21 cellular contexts compared by ENCODE assay signal in genomic region chr15:45184562-45185041, GRCh38. TPM values are rescaled to one million over a fixed set of nuclear protein-coding genes. Genes with fewer than 3 reads are reported as not detected.
DNase-seq lines count a peak whose midpoint lies in the region; ATAC-seq and TF ChIP-seq lines count a peak whose summit lies in the region.
"Had no signal": no experiment of that assay in that cellular context is flagged by ENCODE, and none has a peak within 500 bp of the region (broad histone marks: within the 10 kb centered on the region; RNA-seq: fewer than 3 reads in every experiment).

No MANE protein-coding gene starts in this region.

- H3K14ac ChIP-seq in mesenchymal stem cell (ENCODE audit: low read length in 2 of 2), result no peak overlapping the region

- H3K23ac ChIP-seq in mesenchymal stem cell (ENCODE audit: low read length in 2 of 2), result no peak overlapping the region

- no peak overlapping the region for H2BK12ac ChIP-seq in mesenchymal stem cell (ENCODE audit: low read length in 2 of 2)

- CTCF ChIA-PET in activated CD8-positive, alpha-beta T cell treated with anti-CD3 and anti-CD28 coated beads for 36 hours (lab: Charles Lee), result interaction anchor here (1.0 to 13.1 kb wide), 5 partner anchors 14 to 67 kb away, joined by 3 to 131 read pairs (median 5); no protein-coding TSS in a partner anchor
- CTCF ChIA-PET in activated CD8-positive, alpha-beta T cell treated with anti-CD3 and anti-CD28 coated beads, Interleukin-2, amount 10 ng/mL, durations not matched to agents 7 days and 5 days (lab: Charles Lee), result interaction anchor here (1.4 to 5.5 kb wide), 4 partner anchors 14 to 58 kb away, joined by 5 to 30 read pairs (median 6); no protein-coding TSS in a partner anchor

- no peak overlapping the region for H3K4me3 ChIP-seq in mesenchymal stem cell (ENCODE audit: insufficient read depth in 1 of 2, low read depth in 1 of 2, low read length in 2 of 2)
- H3K4me3 ChIP-seq: esophagus squamous epithelium, SJSA1, uterus had no signal

- H3K4ac ChIP-seq in mesenchymal stem cell (ENCODE audit: low read depth in 1 of 2, low read length in 2 of 2), result no peak overlapping the region

- H3K27ac ChIP-seq in mesenchymal stem cell (ENCODE audit: low read length, poor library complexity, severe bottlenecking), result no peak overlapping the region
- H3K27ac ChIP-seq: SJSA1 had no signal

- peaks cover 21% of the 10 kb centered on the region for H3K79me1 ChIP-seq in mesenchymal stem cell (replicated peaks; ENCODE audit: low read length, poor library complexity, severe bottlenecking)

- TF ChIP-seq CTCF in activated CD8-positive, alpha-beta T cell treated with anti-CD3 and anti-CD28 coated beads for 36 hours (IDR thresholded peaks at IDR 0.05), result no peak

- POLR2A ChIA-PET in activated CD8-positive, alpha-beta T cell treated with anti-CD3 and anti-CD28 coated beads for 36 hours (lab: Charles Lee), result interaction anchor here (4.1 to 7.6 kb wide), 2 partner anchors 15 to 19 kb away, joined by 50 to 85 read pairs; no protein-coding TSS in a partner anchor
- POLR2A ChIA-PET in activated CD8-positive, alpha-beta T cell treated with anti-CD3 and anti-CD28 coated beads, Interleukin-2, amount 10 ng/mL, durations not matched to agents 7 days and 5 days (lab: Charles Lee), result interaction anchor here (5.0 kb wide), 1 partner anchor 15 kb away, joined by 33 read pairs; no protein-coding TSS in a partner anchor

- no peak overlapping the region for H3K4me2 ChIP-seq in mesenchymal stem cell (ENCODE audit: low read length, poor library complexity, severe bottlenecking)

- H3K36me3 ChIP-seq in mesenchymal stem cell (ENCODE audit: control insufficient read depth in 1 of 2, insufficient read depth in 2 of 2, low read depth in 1 of 2, low read length in 2 of 2), result peaks cover 0 to 3% of the 10 kb centered on the region in 2 experiments
- H3K36me3 ChIP-seq: esophagus squamous epithelium, SJSA1, uterus had no signal

- ATAC-seq in activated CD8-positive, alpha-beta T cell treated with anti-CD3 and anti-CD28 coated beads for 36 hours, result no peak
- ATAC-seq in activated CD8-positive, alpha-beta T cell treated with anti-CD3 and anti-CD28 coated beads, Interleukin-2, amount 10 ng/mL, durations not matched to agents 7 days and 5 days, result no peak
- ATAC-seq in stimulated activated memory B cell treated with anti-CD40 and anti-IgM and Interleukin-4, amounts not matched to agents 10 μg/mL and 1 μg/mL and 100 μg/mL, for 72 hours, result no peak
- ATAC-seq in stimulated activated naive CD8-positive, alpha-beta T cell treated with anti-CD3 and anti-CD28 coated beads, Interleukin-15, Interleukin-2, amounts not matched to agents 100 U/mL and 50 U/mL, for 24 hours, result no peak

- WGBS in mesenchymal stem cell, result 93% methylated on average over 9 of the region's 9 CpGs

- H3K36me3 Mint-ChIP-seq in activated CD8-positive, alpha-beta T cell treated with anti-CD3 and anti-CD28 coated beads for 36 hours (ENCODE audit: low read depth), result peaks cover 2% of the 10 kb centered on the region
- no peaks in the 10 kb centered on the region for H3K36me3 Mint-ChIP-seq in activated CD8-positive, alpha-beta T cell treated with anti-CD3 and anti-CD28 coated beads, Interleukin-2, amount 10 ng/mL, durations not matched to agents 7 days and 5 days (ENCODE audit: low read depth)
- H3K36me3 Mint-ChIP-seq in stimulated activated memory B cell treated with anti-CD40 and anti-IgM and Interleukin-4, amounts not matched to agents 10 μg/mL and 1 μg/mL and 100 μg/mL, for 72 hours, result peaks cover 19% of the 10 kb centered on the region
- no peaks in the 10 kb centered on the region for H3K36me3 Mint-ChIP-seq in T-helper 2 cell treated with Interferon-gamma antibody and Interleukin-4, amounts not matched to agents 5 μg/mL and 100 μg/mL, for 36 hours (ENCODE audit: low read depth)
- H3K36me3 Mint-ChIP-seq: CD4-positive, CD25-positive, alpha-beta regulatory T cell had no signal

- H2AFZ ChIP-seq in mesenchymal stem cell (ENCODE audit: low read depth, low read length), result no peak overlapping the region

- peaks cover 43% of the 10 kb centered on the region for H3K4me1 ChIP-seq in mesenchymal stem cell (ENCODE audit: control insufficient read depth, insufficient read depth, low read depth, low read length)
- H3K4me1 ChIP-seq: uterus had no signal

- H2AK5ac ChIP-seq in mesenchymal stem cell (ENCODE audit: low read length, severe bottlenecking), result peak overlapping the region; percentile 14

- H4K8ac ChIP-seq in mesenchymal stem cell (ENCODE audit: low read length), result no peak overlapping the region

- peaks cover 1 to 10% of the 10 kb centered on the region in 2 experiments for H3K27me3 ChIP-seq in mesenchymal stem cell (ENCODE audit: control insufficient read depth in 1 of 2, insufficient read depth in 1 of 2, low read length in 2 of 2)
- H3K27me3 ChIP-seq: esophagus squamous epithelium, uterus had no signal

- peaks cover 41% of the 10 kb centered on the region for H3K4me1 Mint-ChIP-seq in activated CD8-positive, alpha-beta T cell treated with anti-CD3 and anti-CD28 coated beads for 36 hours (ENCODE audit: low read depth)
- H3K4me1 Mint-ChIP-seq in activated CD8-positive, alpha-beta T cell treated with anti-CD3 and anti-CD28 coated beads, Interleukin-2, amount 10 ng/mL, durations not matched to agents 7 days and 5 days (ENCODE audit: low read depth), result peaks cover 33% of the 10 kb centered on the region
- H3K4me1 Mint-ChIP-seq in stimulated activated memory B cell treated with anti-CD40 and anti-IgM and Interleukin-4, amounts not matched to agents 10 μg/mL and 1 μg/mL and 100 μg/mL, for 72 hours, result peaks cover 63% of the 10 kb centered on the region
- peaks cover 18% of the 10 kb centered on the region for H3K4me1 Mint-ChIP-seq in T-helper 2 cell treated with Interferon-gamma antibody and Interleukin-4, amounts not matched to agents 5 μg/mL and 100 μg/mL, for 36 hours (ENCODE audit: low read depth)

- H4K91ac ChIP-seq in mesenchymal stem cell (ENCODE audit: low read length), result no peak overlapping the region

- H3K27me3 Mint-ChIP-seq in activated CD8-positive, alpha-beta T cell treated with anti-CD3 and anti-CD28 coated beads for 36 hours, result no peaks in the 10 kb centered on the region
- peaks cover 11% of the 10 kb centered on the region for H3K27me3 Mint-ChIP-seq in activated CD8-positive, alpha-beta T cell treated with anti-CD3 and anti-CD28 coated beads, Interleukin-2, amount 10 ng/mL, durations not matched to agents 7 days and 5 days (ENCODE audit: low read depth)
- H3K27me3 Mint-ChIP-seq in stimulated activated memory B cell treated with anti-CD40 and anti-IgM and Interleukin-4, amounts not matched to agents 10 μg/mL and 1 μg/mL and 100 μg/mL, for 72 hours, result no peaks in the 10 kb centered on the region
- peaks cover 8% of the 10 kb centered on the region for H3K27me3 Mint-ChIP-seq in T-helper 2 cell treated with Interferon-gamma antibody and Interleukin-4, amounts not matched to agents 5 μg/mL and 100 μg/mL, for 36 hours (ENCODE audit: low read depth)

- H3K9ac ChIP-seq in mesenchymal stem cell (ENCODE audit: low read length), result no peak overlapping the region

- no peak overlapping the region for H2BK5ac ChIP-seq in mesenchymal stem cell (ENCODE audit: low read depth, low read length, poor library complexity, severe bottlenecking)

- no peaks in the 10 kb centered on the region for H3K9me3 Mint-ChIP-seq in activated CD8-positive, alpha-beta T cell treated with anti-CD3 and anti-CD28 coated beads for 36 hours
- H3K9me3 Mint-ChIP-seq in activated CD8-positive, alpha-beta T cell treated with anti-CD3 and anti-CD28 coated beads, Interleukin-2, amount 10 ng/mL, durations not matched to agents 7 days and 5 days (ENCODE audit: insufficient read depth), result no peaks in the 10 kb centered on the region
- H3K9me3 Mint-ChIP-seq in stimulated activated memory B cell treated with anti-CD40 and anti-IgM and Interleukin-4, amounts not matched to agents 10 μg/mL and 1 μg/mL and 100 μg/mL, for 72 hours, result no peaks in the 10 kb centered on the region
- H3K9me3 Mint-ChIP-seq in T-helper 2 cell treated with Interferon-gamma antibody and Interleukin-4, amounts not matched to agents 5 μg/mL and 100 μg/mL, for 36 hours, result no peaks in the 10 kb centered on the region
- H3K9me3 Mint-ChIP-seq: CD4-positive, CD25-positive, alpha-beta regulatory T cell; stimulated activated naive CD8-positive, alpha-beta T cell treated with anti-CD3 and anti-CD28 coated beads, Interleukin-15, Interleukin-2, amounts not matched to agents 100 ng/mL and 50 ng/mL, for 24 hours had no signal

- H2BK120ac ChIP-seq in mesenchymal stem cell (ENCODE audit: low read depth, low read length), result no peak overlapping the region

- H3K4me3 Mint-ChIP-seq in activated CD8-positive, alpha-beta T cell treated with anti-CD3 and anti-CD28 coated beads for 36 hours, result no peak overlapping the region
- no peak overlapping the region for H3K4me3 Mint-ChIP-seq in activated CD8-positive, alpha-beta T cell treated with anti-CD3 and anti-CD28 coated beads, Interleukin-2, amount 10 ng/mL, durations not matched to agents 7 days and 5 days
- peak overlapping the region; percentile 59 for H3K4me3 Mint-ChIP-seq in stimulated activated memory B cell treated with anti-CD40 and anti-IgM and Interleukin-4, amounts not matched to agents 10 μg/mL and 1 μg/mL and 100 μg/mL, for 72 hours
- H3K4me3 Mint-ChIP-seq in T-helper 2 cell treated with Interferon-gamma antibody and Interleukin-4, amounts not matched to agents 5 μg/mL and 100 μg/mL, for 36 hours, result no peak overlapping the region
- H3K4me3 Mint-ChIP-seq: stimulated activated naive CD8-positive, alpha-beta T cell treated with anti-CD3 and anti-CD28 coated beads, Interleukin-15, Interleukin-2, amounts not matched to agents 100 ng/mL and 50 ng/mL, for 24 hours had no signal

- peak overlapping the region; percentile 61 for H3K27ac Mint-ChIP-seq in activated CD8-positive, alpha-beta T cell treated with anti-CD3 and anti-CD28 coated beads for 36 hours
- H3K27ac Mint-ChIP-seq in activated CD8-positive, alpha-beta T cell treated with anti-CD3 and anti-CD28 coated beads, Interleukin-2, amount 10 ng/mL, durations not matched to agents 7 days and 5 days, result no peak overlapping the region
- peak overlapping the region; percentile 64 for H3K27ac Mint-ChIP-seq in stimulated activated memory B cell treated with anti-CD40 and anti-IgM and Interleukin-4, amounts not matched to agents 10 μg/mL and 1 μg/mL and 100 μg/mL, for 72 hours
- H3K27ac Mint-ChIP-seq in T-helper 2 cell treated with Interferon-gamma antibody and Interleukin-4, amounts not matched to agents 5 μg/mL and 100 μg/mL, for 36 hours, result no peak overlapping the region
- H3K27ac Mint-ChIP-seq: CD4-positive, CD25-positive, alpha-beta regulatory T cell had no signal

- no peak overlapping the region for H2BK15ac ChIP-seq in mesenchymal stem cell (ENCODE audit: low read depth, poor library complexity, severe bottlenecking)

- intact Hi-C loops in activated CD8-positive, alpha-beta T cell treated with anti-CD3 and anti-CD28 coated beads for 36 hours (cut with micrococcal nuclease), result no loop called here

- DNase-seq in activated CD8-positive, alpha-beta T cell treated with anti-CD3 and anti-CD28 coated beads for 36 hours, result no peak
- DNase-seq in activated CD8-positive, alpha-beta T cell treated with anti-CD3 and anti-CD28 coated beads, Interleukin-2, amount 10 ng/mL, durations not matched to agents 7 days and 5 days, result no peak
- DNase-seq in NCI-H69 (lab: John Stamatoyannopoulos, UW), result peak; percentile 84
- DNase-seq in mesenchymal stem cell, result no peak
- DNase-seq in T-helper 2 cell treated with Interferon-gamma antibody and Interleukin-4, amounts not matched to agents 5 μg/mL and 100 μg/mL, for 36 hours (ENCODE audit: low spot score), result no peak
- DNase-seq in stimulated activated CD8-positive, alpha-beta memory T cell treated with anti-CD3 and anti-CD28 coated beads, Interleukin-4, amount 100 ng/mL, for 48 hours, result no peak
- no peak for DNase-seq in stimulated activated naive CD8-positive, alpha-beta T cell treated with anti-CD3 and anti-CD28 coated beads, Interleukin-15, Interleukin-2, amounts not matched to agents 100 U/mL and 50 U/mL, for 24 hours
- DNase-seq: activated CD4-positive, alpha-beta T cell treated with anti-CD3 and anti-CD28 coated beads for 4 hours; CD4-positive, CD25-positive, alpha-beta regulatory T cell; DMS79; effector CD4-positive, alpha-beta T cell; esophagus squamous epithelium; Kasumi-1; NCI-H1105; uterus had no signal

- H3K9me3 ChIP-seq in mesenchymal stem cell (ENCODE audit: control insufficient read depth, low read length), result no peaks in the 10 kb centered on the region
- H3K9me3 ChIP-seq: esophagus squamous epithelium, SJSA1, uterus had no signal

- H3K18ac ChIP-seq in mesenchymal stem cell (ENCODE audit: low read depth in 1 of 2, low read length in 2 of 2), result no peak overlapping the region

RNA-seq across cellular contexts. Expression of gene SHF, which starts 3.2 kb away (rescaled TPM):
- 10 to 100 TPM; 19.8 to 23.5 TPM for total RNA-seq in activated CD8-positive, alpha-beta T cell treated with anti-CD3 and anti-CD28 coated beads for 36 hours
- total RNA-seq in activated CD8-positive, alpha-beta T cell treated with anti-CD3 and anti-CD28 coated beads, Interleukin-2, amount 10 ng/mL, durations not matched to agents 7 days and 5 days, result 1 to 10 TPM in 1 of 2 experiments, under 1 TPM in 1; 0.57 to 1.3 TPM
- 1.3 TPM for polyA plus RNA-seq in mesenchymal stem cell (2013, experiment 1 of 2)
- polyA plus RNA-seq in mesenchymal stem cell (2013, experiment 2 of 2), result 1.8 TPM

RNA-seq across cellular contexts. Expression of gene DUOX1, which starts 54.8 kb away (rescaled TPM):
- not detected for total RNA-seq in activated CD8-positive, alpha-beta T cell treated with anti-CD3 and anti-CD28 coated beads for 36 hours
- not detected for total RNA-seq in activated CD8-positive, alpha-beta T cell treated with anti-CD3 and anti-CD28 coated beads, Interleukin-2, amount 10 ng/mL, durations not matched to agents 7 days and 5 days
- not detected for polyA plus RNA-seq in mesenchymal stem cell (2013, experiment 1 of 2)
- not detected for polyA plus RNA-seq in mesenchymal stem cell (2013, experiment 2 of 2)
- total RNA-seq: CD4-positive, CD25-positive, alpha-beta regulatory T cell; glomerular endothelial cell; pulmonary artery endothelial cell; SJSA1 had no signal

RNA-seq across cellular contexts. Expression of gene DUOXA1, which starts 54.9 kb away (rescaled TPM):
- total RNA-seq in activated CD8-positive, alpha-beta T cell treated with anti-CD3 and anti-CD28 coated beads for 36 hours, result not detected
- not detected for total RNA-seq in activated CD8-positive, alpha-beta T cell treated with anti-CD3 and anti-CD28 coated beads, Interleukin-2, amount 10 ng/mL, durations not matched to agents 7 days and 5 days
- polyA plus RNA-seq in mesenchymal stem cell (2013, experiment 1 of 2), result not detected
- polyA plus RNA-seq in mesenchymal stem cell (2013, experiment 2 of 2), result not detected
- total RNA-seq: CD4-positive, CD25-positive, alpha-beta regulatory T cell; glomerular endothelial cell; liver; pulmonary artery endothelial cell; SJSA1 had no signal
- polyA plus RNA-seq: CD4-positive, CD25-positive, alpha-beta regulatory T cell had no signal

Comparison
In these comparisons a context has a peak if more than half of its experiments do, and no peak if none do; other contexts are left out.
1. H3K27ac Mint-ChIP-seq: peak in activated CD8-positive, alpha-beta T cell treated with anti-CD3 and anti-CD28 coated beads for 36 hours (single experiment) and stimulated activated memory B cell treated with anti-CD40 and anti-IgM and Interleukin-4, amounts not matched to agents 10 μg/mL and 1 μg/mL and 100 μg/mL, for 72 hours (single experiment); none in activated CD8-positive, alpha-beta T cell treated with anti-CD3 and anti-CD28 coated beads, Interleukin-2, amount 10 ng/mL, durations not matched to agents 7 days and 5 days (single experiment) and T-helper 2 cell treated with Interferon-gamma antibody and Interleukin-4, amounts not matched to agents 5 μg/mL and 100 μg/mL, for 36 hours (single experiment).
2. RNA of gene SHF, which starts 3.2 kb away (total RNA-seq): 19.8 to 23.5 TPM in activated CD8-positive, alpha-beta T cell treated with anti-CD3 and anti-CD28 coated beads for 36 hours; 0.57 to 1.3 TPM in activated CD8-positive, alpha-beta T cell treated with anti-CD3 and anti-CD28 coated beads, Interleukin-2, amount 10 ng/mL, durations not matched to agents 7 days and 5 days; every median in the first group is over 4 times any median in the second.